Comparison of ENCODE assay signal across 1 cellular context in the genomic region with DNA sequence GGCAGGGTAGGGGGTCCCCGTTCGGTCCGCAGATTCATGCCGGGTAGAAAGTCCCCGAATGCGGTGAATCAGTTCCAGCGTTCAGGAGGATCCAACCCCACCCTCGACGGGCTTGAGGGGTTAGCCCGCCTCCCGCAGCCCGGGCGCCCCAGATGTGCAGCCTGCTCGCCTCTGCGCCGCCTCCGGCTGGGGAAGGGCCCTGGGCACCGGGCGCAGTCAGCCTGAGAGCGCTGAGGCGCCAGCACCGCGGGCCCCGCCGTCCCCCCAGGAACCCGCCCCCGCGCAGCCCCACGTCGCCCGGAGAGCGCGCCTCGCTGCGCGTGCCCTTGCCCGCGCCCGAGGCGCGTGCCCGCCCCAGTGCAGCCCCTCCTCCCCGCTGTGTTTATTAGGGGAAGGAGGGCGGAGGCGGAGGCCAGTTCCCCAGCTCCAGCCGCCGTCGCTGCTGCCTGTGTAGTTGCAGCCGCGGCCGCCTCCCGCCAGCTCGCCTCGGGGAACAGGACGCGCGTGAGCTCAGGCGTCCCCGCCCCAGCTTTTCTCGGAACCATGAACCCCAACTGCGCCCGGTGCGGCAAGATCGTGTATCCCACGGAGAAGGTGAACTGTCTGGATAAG.
TF ChIP-seq lines count a peak whose summit lies in the region.

A gene with protein sequence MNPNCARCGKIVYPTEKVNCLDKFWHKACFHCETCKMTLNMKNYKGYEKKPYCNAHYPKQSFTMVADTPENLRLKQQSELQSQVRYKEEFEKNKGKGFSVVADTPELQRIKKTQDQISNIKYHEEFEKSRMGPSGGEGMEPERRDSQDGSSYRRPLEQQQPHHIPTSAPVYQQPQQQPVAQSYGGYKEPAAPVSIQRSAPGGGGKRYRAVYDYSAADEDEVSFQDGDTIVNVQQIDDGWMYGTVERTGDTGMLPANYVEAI (plus strand): TSS at position 412 of the 612 bp plus-strand sequence. CDS start 132 bp downstream, at position 544.

TF ChIP-seq in K562, 482 proteins besides CTCF, POLR2A, EP300 and RAD21 (continued from another document and continues in another):
- TF ChIP-seq TRIM25 (IDR thresholded peaks at IDR 0.05; ENCODE audit: borderline replicate concordance), result no peak
- 0 out of 2 replicates have a peak, but pooled peaks have one; percentile 28 for TF ChIP-seq STAT6 (CRISPR knock-in tag; IDR thresholded peaks at IDR 0.05)
- TF ChIP-seq ADNP (tag; IDR thresholded peaks at IDR 0.05), result no peak
- TF ChIP-seq TCF7 (IDR thresholded peaks at IDR 0.05; ENCODE audit: borderline replicate concordance), result 0 out of 2 replicates have a peak, but pooled peaks have one; percentile 10
- TF ChIP-seq PML (IDR thresholded peaks at IDR 0.05; ENCODE audit: low read length), result peak; percentile 58
- TF ChIP-seq MTA1 (IDR thresholded peaks at IDR 0.05; ENCODE audit: borderline replicate concordance), result no peak
- no peak for TF ChIP-seq HSF4 (CRISPR knock-in tag; IDR thresholded peaks at IDR 0.05; ENCODE audit: borderline replicate concordance)
- TF ChIP-seq DACH1 (IDR thresholded peaks at IDR 0.05; ENCODE audit: partially characterized antibody), result no peak
- TF ChIP-seq ZFP36 (IDR thresholded peaks at IDR 0.05; ENCODE audit: low read depth, low read length, partially characterized antibody), result peak; percentile 42
- TF ChIP-seq SAFB2 (IDR thresholded peaks at IDR 0.05; ENCODE audit: borderline replicate concordance, low read depth, low read length, severe bottlenecking), result no peak
- TF ChIP-seq RFX7 (CRISPR knock-in tag; IDR thresholded peaks at IDR 0.05), result no peak
- peak; percentile 74; the same call in 1 of the 2 replicates for TF ChIP-seq ZNF644 (tag; IDR thresholded peaks at IDR 0.05; ENCODE audit: low read depth)
- TF ChIP-seq POLR2G (IDR thresholded peaks at IDR 0.05; ENCODE audit: low read depth, low read length), result peak; percentile 99
- no peak for TF ChIP-seq ZNF695 (CRISPR knock-in tag; IDR thresholded peaks at IDR 0.05)
- no peak for TF ChIP-seq KDM1A (IDR thresholded peaks at IDR 0.05)
- TF ChIP-seq FOXM1 (IDR thresholded peaks at IDR 0.05; ENCODE audit: low read depth), result no peak
- no peak for TF ChIP-seq FOXM1 (CRISPR knock-in tag; IDR thresholded peaks at IDR 0.05; ENCODE audit: low read depth)
- TF ChIP-seq ZFX (CRISPR knock-in tag; IDR thresholded peaks at IDR 0.05), result no peak
- peak; percentile 74; the same call in 1 of the 2 replicates for TF ChIP-seq RB1 (IDR thresholded peaks at IDR 0.05; ENCODE audit: low read depth)
- no peak for TF ChIP-seq ETV5 (CRISPR knock-in tag; IDR thresholded peaks at IDR 0.05; ENCODE audit: low read depth)
- no peak for TF ChIP-seq JUND (IDR thresholded peaks at IDR 0.05; ENCODE audit: borderline replicate concordance, low read depth, low read length)
- peak; percentile 0; the same call in 1 of the 3 replicates for TF ChIP-seq JUND (tag; IDR thresholded peaks at IDR 0.05; ENCODE audit: borderline replicate concordance, low read depth, low read length)
- no peak for TF ChIP-seq SP1 (CRISPR knock-in tag; IDR thresholded peaks at IDR 0.05)
- TF ChIP-seq, protein P1, sequence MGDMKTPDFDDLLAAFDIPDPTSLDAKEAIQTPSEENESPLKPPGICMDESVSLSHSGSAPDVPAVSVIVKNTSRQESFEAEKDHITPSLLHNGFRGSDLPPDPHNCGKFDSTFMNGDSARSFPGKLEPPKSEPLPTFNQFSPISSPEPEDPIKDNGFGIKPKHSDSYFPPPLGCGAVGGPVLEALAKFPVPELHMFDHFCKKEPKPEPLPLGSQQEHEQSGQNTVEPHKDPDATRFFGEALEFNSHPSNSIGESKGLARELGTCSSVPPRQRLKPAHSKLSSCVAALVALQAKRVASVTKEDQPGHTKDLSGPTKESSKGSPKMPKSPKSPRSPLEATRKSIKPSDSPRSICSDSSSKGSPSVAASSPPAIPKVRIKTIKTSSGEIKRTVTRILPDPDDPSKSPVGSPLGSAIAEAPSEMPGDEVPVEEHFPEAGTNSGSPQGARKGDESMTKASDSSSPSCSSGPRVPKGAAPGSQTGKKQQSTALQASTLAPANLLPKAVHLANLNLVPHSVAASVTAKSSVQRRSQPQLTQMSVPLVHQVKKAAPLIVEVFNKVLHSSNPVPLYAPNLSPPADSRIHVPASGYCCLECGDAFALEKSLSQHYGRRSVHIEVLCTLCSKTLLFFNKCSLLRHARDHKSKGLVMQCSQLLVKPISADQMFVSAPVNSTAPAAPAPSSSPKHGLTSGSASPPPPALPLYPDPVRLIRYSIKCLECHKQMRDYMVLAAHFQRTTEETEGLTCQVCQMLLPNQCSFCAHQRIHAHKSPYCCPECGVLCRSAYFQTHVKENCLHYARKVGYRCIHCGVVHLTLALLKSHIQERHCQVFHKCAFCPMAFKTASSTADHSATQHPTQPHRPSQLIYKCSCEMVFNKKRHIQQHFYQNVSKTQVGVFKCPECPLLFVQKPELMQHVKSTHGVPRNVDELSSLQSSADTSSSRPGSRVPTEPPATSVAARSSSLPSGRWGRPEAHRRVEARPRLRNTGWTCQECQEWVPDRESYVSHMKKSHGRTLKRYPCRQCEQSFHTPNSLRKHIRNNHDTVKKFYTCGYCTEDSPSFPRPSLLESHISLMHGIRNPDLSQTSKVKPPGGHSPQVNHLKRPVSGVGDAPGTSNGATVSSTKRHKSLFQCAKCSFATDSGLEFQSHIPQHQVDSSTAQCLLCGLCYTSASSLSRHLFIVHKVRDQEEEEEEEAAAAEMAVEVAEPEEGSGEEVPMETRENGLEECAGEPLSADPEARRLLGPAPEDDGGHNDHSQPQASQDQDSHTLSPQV (IDR thresholded peaks at IDR 0.05), result no peak
- no peak for TF ChIP-seq PBX2 (CRISPR knock-in tag; IDR thresholded peaks at IDR 0.05; ENCODE audit: low read depth)
- no peak for TF ChIP-seq PBX2 (tag; conservative IDR thresholded peaks at IDR 0.05; ENCODE audit: low read depth)
- 0 out of 2 replicates have a peak, but pooled peaks have one; percentile 38 for TF ChIP-seq ERF (CRISPR knock-in tag; IDR thresholded peaks at IDR 0.05)
- peak; percentile 44 for TF ChIP-seq NELFE (IDR thresholded peaks at IDR 0.05; ENCODE audit: insufficient read depth, insufficient read length)
- TF ChIP-seq KLF13 (tag; IDR thresholded peaks at IDR 0.05; ENCODE audit: borderline replicate concordance, low read depth), result peak; percentile 50; the same call in 1 of the 2 replicates
- no peak for TF ChIP-seq RBM17 (IDR thresholded peaks at IDR 0.05; ENCODE audit: borderline replicate concordance, low read depth, low read length)
- peak; percentile 81 for TF ChIP-seq CCNT2 (IDR thresholded peaks at IDR 0.05; ENCODE audit: borderline replicate concordance, extremely low read depth, insufficient read length, low read depth, low read length)
- TF ChIP-seq, protein P2, sequence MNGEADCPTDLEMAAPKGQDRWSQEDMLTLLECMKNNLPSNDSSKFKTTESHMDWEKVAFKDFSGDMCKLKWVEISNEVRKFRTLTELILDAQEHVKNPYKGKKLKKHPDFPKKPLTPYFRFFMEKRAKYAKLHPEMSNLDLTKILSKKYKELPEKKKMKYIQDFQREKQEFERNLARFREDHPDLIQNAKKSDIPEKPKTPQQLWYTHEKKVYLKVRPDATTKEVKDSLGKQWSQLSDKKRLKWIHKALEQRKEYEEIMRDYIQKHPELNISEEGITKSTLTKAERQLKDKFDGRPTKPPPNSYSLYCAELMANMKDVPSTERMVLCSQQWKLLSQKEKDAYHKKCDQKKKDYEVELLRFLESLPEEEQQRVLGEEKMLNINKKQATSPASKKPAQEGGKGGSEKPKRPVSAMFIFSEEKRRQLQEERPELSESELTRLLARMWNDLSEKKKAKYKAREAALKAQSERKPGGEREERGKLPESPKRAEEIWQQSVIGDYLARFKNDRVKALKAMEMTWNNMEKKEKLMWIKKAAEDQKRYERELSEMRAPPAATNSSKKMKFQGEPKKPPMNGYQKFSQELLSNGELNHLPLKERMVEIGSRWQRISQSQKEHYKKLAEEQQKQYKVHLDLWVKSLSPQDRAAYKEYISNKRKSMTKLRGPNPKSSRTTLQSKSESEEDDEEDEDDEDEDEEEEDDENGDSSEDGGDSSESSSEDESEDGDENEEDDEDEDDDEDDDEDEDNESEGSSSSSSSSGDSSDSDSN (IDR thresholded peaks at IDR 0.05; ENCODE audit: borderline replicate concordance in 1 of 2, low read depth in 2 of 2, low read length in 2 of 2), result peak in 1 of 2 experiments; percentile 70; a peak in 2 of 4 replicates
- no peak for TF ChIP-seq HMG20A (CRISPR knock-in tag; conservative IDR thresholded peaks at IDR 0.05)
- TF ChIP-seq CCAR2 (IDR thresholded peaks at IDR 0.05; ENCODE audit: low read depth, low read length), result no peak
- TF ChIP-seq RNF219 (CRISPR knock-in tag; IDR thresholded peaks at IDR 0.05), result no peak
- no peak for TF ChIP-seq BRD9 (IDR thresholded peaks at IDR 0.05; ENCODE audit: low read depth, partially characterized antibody)
- TF ChIP-seq POLR2H (tag; IDR thresholded peaks at IDR 0.05; ENCODE audit: low read depth), result no peak
- peak; percentile 81 for TF ChIP-seq VEZF1 (CRISPR knock-in tag; IDR thresholded peaks at IDR 0.05)
- peak; percentile 94 for TF ChIP-seq FIP1L1 (IDR thresholded peaks at IDR 0.05; ENCODE audit: low read depth, low read length, poor library complexity, severe bottlenecking)
- TF ChIP-seq PRPF4 (IDR thresholded peaks at IDR 0.05; ENCODE audit: insufficient read depth, low read depth, low read length, poor library complexity, severe bottlenecking), result peak; percentile 54
- no peak for TF ChIP-seq KDM2B (CRISPR knock-in tag; IDR thresholded peaks at IDR 0.05)
- peak; percentile 81 for TF ChIP-seq ZNF589 (CRISPR knock-in tag; IDR thresholded peaks at IDR 0.05; ENCODE audit: low read depth)
